10 cellular contexts compared by ENCODE assay signal in genomic region chrX:50691820-50692219, GRCh38.
DNase-seq lines count a peak whose midpoint lies in the region; ATAC-seq, FAIRE-seq and TF ChIP-seq lines count a peak whose summit lies in the region.
"Had no signal": no experiment of that assay in that cellular context is flagged by ENCODE, and none has a peak within 500 bp of the region (broad histone marks: within the 10 kb centered on the region; RNA-seq: fewer than 3 reads in every experiment).

No MANE protein-coding gene starts in this region.

- TF ChIP-seq CTCF in breast epithelium (IDR thresholded peaks at IDR 0.05), result peak; percentile 68 to 70 (median 69)
- peak; percentile 56 for TF ChIP-seq CTCF in HepG2 (CRISPR knock-in tag; IDR thresholded peaks at IDR 0.05)

- no peak overlapping the region for H2AFZ ChIP-seq in HepG2 (ENCODE audit: low read length)

- TF ChIP-seq RAD21 in HepG2 (CRISPR knock-in tag; IDR thresholded peaks at IDR 0.05), result 0 out of 2 replicates have a peak, but pooled peaks have one; percentile 16

- in situ Hi-C loops in HepG2 (cut with HindIII; ENCODE audit: extremely low pct_ligation_motif_present, low pct_unique_long_range_greater_than_20kb), result no loop called here

- POLR2A ChIA-PET in HepG2 (lab: Yijun Ruan, JAX), result no interaction called here

- WGBS in HepG2 (ENCODE audit: low lambda C conversion rate), result 21% methylated on average over 4 of the region's 5 CpGs

- DNase-seq in NCI-H1436 (lab: John Stamatoyannopoulos, UW), result peak; percentile 31
- DNase-seq in NCI-H1436 treated with DMSO at 0.1 percent for 48 hours (lab: John Stamatoyannopoulos, UW), result no peak
- DNase-seq in NCI-H82 treated with DMSO at 0.1 percent for 48 hours (lab: John Stamatoyannopoulos, UW; ENCODE audit: unreplicated experiment), result peak; percentile 9
- no peak for DNase-seq in breast epithelium (ENCODE audit: low spot score in 2 of 2)
- peak; percentile 38 for DNase-seq in HepG2 (ENCODE audit: low spot score)
- DNase-seq: activated naive CD8-positive, alpha-beta T cell treated with anti-CD3 and anti-CD28 coated beads, Interleukin-2, amount 10 ng/mL, durations not matched to agents 7 days and 5 days had no signal

- H3K9me3 ChIP-seq in breast epithelium, result no peaks in the 10 kb centered on the region
- H3K9me3 ChIP-seq in HepG2 (ENCODE audit: low read length), result no peaks in the 10 kb centered on the region
- H3K9me3 ChIP-seq: BLaER1 treated with 17β-estradiol and CSF1 and Interleukin-3, amounts not matched to agents 10 nM and 100 nM had no signal

- BruUV-seq in HepG2 (replicated peaks; lab: Mats Ljungman, UMichigan), result no TSS peak

- TF ChIP-seq POLR2A in breast epithelium (IDR thresholded peaks at IDR 0.05) (no peak), HepG2 (IDR thresholded peaks at IDR 0.05; ENCODE audit: insufficient read depth in 1 of 2, low read depth in 2 of 2, low read length in 2 of 2) (no peak)

- no peak overlapping the region for H3K27ac ChIP-seq in breast epithelium
- no peak overlapping the region for H3K27ac ChIP-seq in HepG2 (ENCODE audit: extremely low read length, insufficient read depth, low read length)
- H3K27ac ChIP-seq: BLaER1 treated with 17β-estradiol and CSF1 and Interleukin-3, amounts not matched to agents 10 nM and 100 nM had no signal

- peak; percentile 90 for ATAC-seq in GM19023 (IDR thresholded peaks at IDR 0.05; ENCODE audit: unreplicated experiment)
- peak; percentile 98 for ATAC-seq in HG03159 (IDR thresholded peaks at IDR 0.05; ENCODE audit: unreplicated experiment)
- ATAC-seq in HepG2, result peak; percentile 87
- no peak for ATAC-seq in GM21381 (IDR thresholded peaks at IDR 0.05; ENCODE audit: unreplicated experiment)

- H3K36me3 ChIP-seq in breast epithelium, result no peaks in the 10 kb centered on the region
- H3K36me3 ChIP-seq in HepG2 (replicated peaks in 1 of 2; ENCODE audit: control insufficient read depth in 1 of 2, insufficient read depth in 2 of 2, low read length in 2 of 2), result no peaks in the 10 kb centered on the region
- H3K36me3 ChIP-seq: BLaER1 treated with 17β-estradiol and CSF1 and Interleukin-3, amounts not matched to agents 10 nM and 100 nM had no signal

- intact Hi-C loops in breast epithelium (cut with DNase I; ENCODE audit: low total_unique reads) (no loop called here), HepG2 (cut with micrococcal nuclease; ENCODE audit: unreplicated experiment) (loop anchor here (1.0 to 5.0 kb wide), 2 partner anchors 211 to 230 kb away; no protein-coding TSS in a partner anchor)

- TF ChIP-seq EP300 in HepG2 (IDR thresholded peaks at IDR 0.05; ENCODE audit: low read depth in 2 of 2, low read length in 2 of 2) (no peak), HepG2 (CRISPR knock-in tag; IDR thresholded peaks at IDR 0.05; ENCODE audit: borderline replicate concordance) (no peak)

- peaks cover 0 to 36% of the 10 kb centered on the region in 2 donors for H3K27me3 ChIP-seq in breast epithelium
- no peaks in the 10 kb centered on the region for H3K27me3 ChIP-seq in HepG2 (ENCODE audit: control insufficient read depth in 1 of 2, insufficient read depth in 2 of 2, low read length in 2 of 2)

- H3K4me3 ChIP-seq in breast epithelium (no peak overlapping the region), HepG2 (replicated peaks in 1 of 3; ENCODE audit: insufficient read depth in 1 of 3, low read depth in 2 of 3, low read length in 3 of 3) (no peak overlapping the region)
- H3K4me3 ChIP-seq: BLaER1 treated with 17β-estradiol and CSF1 and Interleukin-3, amounts not matched to agents 10 nM and 100 nM had no signal

- H3K4me1 ChIP-seq in breast epithelium (no peaks in the 10 kb centered on the region), HepG2 (ENCODE audit: insufficient read depth, low read length) (no peaks in the 10 kb centered on the region)
- H3K4me1 ChIP-seq: BLaER1 treated with 17β-estradiol and CSF1 and Interleukin-3, amounts not matched to agents 10 nM and 100 nM had no signal

- H3K4me2 ChIP-seq in HepG2 (ENCODE audit: low read depth, low read length), result no peak overlapping the region
- H3K4me2 ChIP-seq: BLaER1 treated with 17β-estradiol and CSF1 and Interleukin-3, amounts not matched to agents 10 nM and 100 nM had no signal

- CTCF ChIA-PET in HepG2 (lab: Yijun Ruan, JAX; ENCODE audit: low intra/inter-chr PET ratio, low total read pairs), result interaction anchor here (1.7 to 2.2 kb wide), 2 partner anchors 212 to 297 kb away, joined by 3 to 10 read pairs; no protein-coding TSS in a partner anchor

- H4K20me1 ChIP-seq in HepG2 (ENCODE audit: insufficient read depth, low read length), result no peaks in the 10 kb centered on the region

- peak; percentile 56 for FAIRE-seq in HepG2 (lab: Jason Lieb, UNC)

- no peaks in the 10 kb centered on the region for H3K79me2 ChIP-seq in HepG2 (ENCODE audit: insufficient read depth, low read length)

- H3K9ac ChIP-seq in HepG2 (ENCODE audit: insufficient read depth, low read depth, low read length), result no peak overlapping the region
- H3K9ac ChIP-seq: BLaER1 treated with 17β-estradiol and CSF1 and Interleukin-3, amounts not matched to agents 10 nM and 100 nM had no signal

TF ChIP-seq in HepG2, 621 proteins besides CTCF, POLR2A, EP300 and RAD21:
- no peak for TF ChIP-seq GMEB2 (CRISPR knock-in tag; IDR thresholded peaks at IDR 0.05; ENCODE audit: low read depth)
- TF ChIP-seq ARNT (IDR thresholded peaks at IDR 0.05), result no peak
- TF ChIP-seq STAG1 (CRISPR knock-in tag; IDR thresholded peaks at IDR 0.05), result peak; percentile 61
- no peak for TF ChIP-seq LBX2 (CRISPR knock-in tag; IDR thresholded peaks at IDR 0.05; ENCODE audit: borderline replicate concordance)
- no peak for TF ChIP-seq ZFP82 (CRISPR knock-in tag; IDR thresholded peaks at IDR 0.05; ENCODE audit: borderline replicate concordance)

Comparison
In these comparisons a context has a peak if more than half of its experiments do, and no peak if none do; other contexts are left out.
1. DNase-seq: peak in NCI-H1436 (single experiment), NCI-H82 treated with DMSO at 0.1 percent for 48 hours (single experiment) and HepG2 (single experiment); none in NCI-H1436 treated with DMSO at 0.1 percent for 48 hours (single experiment) and breast epithelium (0 of 2).